In the genomic region with DNA sequence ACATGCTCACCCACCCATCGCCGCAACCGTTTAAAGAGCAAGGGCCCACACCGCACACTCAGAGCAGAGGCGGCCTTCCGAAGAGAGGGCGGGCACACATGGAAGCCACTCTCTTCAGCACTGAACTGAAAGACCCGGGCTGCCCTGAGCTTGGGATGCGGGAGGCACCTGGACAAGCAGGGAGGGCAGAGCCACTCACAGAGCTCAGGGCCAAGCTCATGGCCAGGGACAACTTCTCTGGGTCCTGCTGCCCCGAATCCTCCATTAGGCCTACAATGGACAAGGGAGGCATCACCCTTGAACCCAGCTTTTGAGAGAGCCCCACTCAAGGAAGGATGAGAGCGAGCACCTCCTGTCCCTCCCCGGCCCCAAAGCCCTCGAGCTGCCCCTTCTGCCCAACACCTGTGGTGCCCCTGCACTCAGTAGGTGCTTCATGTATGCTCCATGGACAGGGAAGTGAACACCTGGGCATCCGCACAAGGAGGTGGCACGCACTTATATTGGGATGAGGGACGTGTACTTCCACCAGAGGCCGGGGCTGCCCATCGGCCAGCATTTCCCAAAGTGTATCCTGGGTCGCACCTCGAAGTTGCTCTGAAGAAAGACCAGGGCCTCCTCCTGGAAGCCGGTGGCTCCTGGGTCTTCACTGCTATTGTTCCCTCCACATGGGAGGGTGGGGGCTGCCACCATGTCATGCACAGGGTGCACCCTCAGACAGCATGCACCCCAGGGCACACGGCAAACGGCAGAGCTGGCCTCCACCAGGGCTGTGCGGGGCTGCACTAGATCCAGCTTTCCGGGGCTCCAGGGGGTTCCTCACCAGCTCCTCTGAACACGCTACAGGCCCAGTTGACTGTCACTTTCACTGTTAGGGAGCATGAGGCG, we compare ENCODE assay signal across 28 cellular contexts.
"Had no signal": no experiment of that assay in that cellular context is flagged by ENCODE, and none has a peak within 500 bp of the region (broad histone marks: within the 10 kb centered on the region; RNA-seq: fewer than 3 reads in every experiment).

No MANE protein-coding gene starts in this region.

- FAIRE-seq: K562, TTC549 had no signal

- H3K9me3 Mint-ChIP-seq: activated CD4-positive, alpha-beta memory T cell treated with anti-CD3 and anti-CD28 coated beads, Interleukin-2, amount 10 ng/mL, durations not matched to agents 7 days and 5 days; activated naive CD4-positive, alpha-beta T cell treated with anti-CD3 and anti-CD28 coated beads for 36 hours; activated T-helper 17 cell treated with anti-CD3 and anti-CD28 coated beads, Interleukin-2, amount 50 U/mL, for 72 hours; T-helper 1 cell treated with Interleukin-12 subunit alpha and Interleukin-12 subunit beta and Interleukin-4 antibody, amounts not matched to agents 30 μg/mL and 1 μg/mL, for 36 hours had no signal

- H3K4me3 Mint-ChIP-seq: activated CD4-positive, alpha-beta memory T cell treated with anti-CD3 and anti-CD28 coated beads, Interleukin-2, amount 10 ng/mL, durations not matched to agents 7 days and 5 days; activated CD4-positive, alpha-beta T cell treated with anti-CD3 and anti-CD28 coated beads for 36 hours; activated naive CD4-positive, alpha-beta T cell treated with anti-CD3 and anti-CD28 coated beads for 36 hours; activated naive CD8-positive, alpha-beta T cell; activated T-helper 17 cell treated with anti-CD3 and anti-CD28 coated beads, Interleukin-2, amount 50 U/mL, for 72 hours; T-helper 1 cell treated with Interleukin-12 subunit alpha and Interleukin-12 subunit beta and Interleukin-4 antibody, amounts not matched to agents 30 μg/mL and 1 μg/mL, for 36 hours had no signal

- H3K27me3 Mint-ChIP-seq: activated CD4-positive, alpha-beta memory T cell treated with anti-CD3 and anti-CD28 coated beads, Interleukin-2, amount 10 ng/mL, durations not matched to agents 7 days and 5 days had no signal

- H3K9me3 ChIP-seq: SJSA1 had no signal

- H3K36me3 Mint-ChIP-seq: activated naive CD8-positive, alpha-beta T cell had no signal

- DNase-seq: activated CD4-positive, alpha-beta memory T cell treated with anti-CD3 and anti-CD28 coated beads, Interleukin-2, amount 10 ng/mL, durations not matched to agents 7 days and 5 days; activated CD4-positive, alpha-beta T cell treated with anti-CD3 and anti-CD28 coated beads for 36 hours; activated CD4-positive, alpha-beta T cell treated with anti-CD3 and anti-CD28 coated beads, Interleukin-2, amount 50 U/mL, for 1 hour; activated gamma-delta T cell; activated naive CD4-positive, alpha-beta T cell treated with anti-CD3 and anti-CD28 coated beads for 36 hours; activated T-cell treated with anti-CD3 and anti-CD28 coated beads for 4 hours; activated T-cell treated with anti-CD3 and anti-CD28 coated beads, Interleukin-2, amount 50 U/mL, for 48 hours; brain microvascular endothelial cell; caudate nucleus; Karpas-422; MM.1S; NCI-H1105; NCI-H1436; NCI-H1694 treated with DMSO at 0.1 percent for 48 hours; NCI-H2029 treated with DMSO at 0.1 percent for 48 hours; NCI-H345; NCI-H510A; NCI-H526 treated with DMSO at 0.1 percent for 48 hours; NCI-H82; SHP77; T1000 had no signal

- H3K4me3 ChIP-seq: K562, SJSA1 had no signal

- H3K4me1 Mint-ChIP-seq: activated CD4-positive, alpha-beta memory T cell treated with anti-CD3 and anti-CD28 coated beads, Interleukin-2, amount 10 ng/mL, durations not matched to agents 7 days and 5 days; activated CD4-positive, alpha-beta T cell treated with anti-CD3 and anti-CD28 coated beads for 36 hours; activated T-helper 17 cell treated with anti-CD3 and anti-CD28 coated beads, Interleukin-2, amount 50 U/mL, for 72 hours had no signal

- ATAC-seq: activated CD4-positive, alpha-beta T cell treated with anti-CD3 and anti-CD28 coated beads for 36 hours; activated T-helper 17 cell treated with anti-CD3 and anti-CD28 coated beads, Interleukin-2, amount 50 U/mL, for 72 hours; SK-N-SH treated with all-trans-retinoic acid at 6 μM for 48 hours had no signal

- H3K4me1 ChIP-seq: SJSA1 had no signal

- H3K27ac Mint-ChIP-seq: activated CD4-positive, alpha-beta memory T cell treated with anti-CD3 and anti-CD28 coated beads, Interleukin-2, amount 10 ng/mL, durations not matched to agents 7 days and 5 days; activated CD4-positive, alpha-beta T cell treated with anti-CD3 and anti-CD28 coated beads for 36 hours; activated naive CD4-positive, alpha-beta T cell treated with anti-CD3 and anti-CD28 coated beads for 36 hours; activated naive CD8-positive, alpha-beta T cell; activated T-helper 17 cell treated with anti-CD3 and anti-CD28 coated beads, Interleukin-2, amount 50 U/mL, for 72 hours; T-helper 1 cell treated with Interleukin-12 subunit alpha and Interleukin-12 subunit beta and Interleukin-4 antibody, amounts not matched to agents 30 μg/mL and 1 μg/mL, for 36 hours had no signal

- H3K36me3 ChIP-seq: brain microvascular endothelial cell, SJSA1 had no signal

- H3K27ac ChIP-seq: brain microvascular endothelial cell, SJSA1 had no signal
